In the genomic region with DNA sequence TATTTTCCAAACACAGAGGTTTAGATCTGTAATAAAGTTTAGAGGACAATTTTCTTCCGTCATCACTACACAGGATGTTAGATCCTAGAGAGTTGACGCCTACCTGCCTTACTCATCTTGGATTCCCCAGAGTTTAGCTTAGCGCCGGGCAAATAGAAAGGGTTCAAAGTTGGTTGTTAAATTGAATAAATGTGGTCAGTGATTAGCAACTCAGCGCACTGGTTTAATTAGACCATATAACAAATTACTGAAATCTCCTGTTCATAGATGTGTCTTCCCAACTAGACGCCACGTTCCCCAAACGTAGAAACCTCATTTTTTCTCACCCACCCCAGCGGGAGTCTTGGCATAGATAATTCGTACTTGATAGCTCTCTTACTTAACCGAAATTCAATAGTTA, we compare ENCODE assay signal across 8 cellular contexts. TPM values are rescaled to one million over a fixed set of nuclear protein-coding genes. Genes with fewer than 3 reads are reported as not detected.
DNase-seq lines count a peak whose midpoint lies in the region; ATAC-seq, FAIRE-seq and TF ChIP-seq lines count a peak whose summit lies in the region.

No MANE protein-coding gene starts in this region.

- H4K8ac ChIP-seq in H9 (replicated peaks; ENCODE audit: insufficient read length, low read depth, low read length) = no peak overlapping the region

- H2BK12ac ChIP-seq in H9 (ENCODE audit: insufficient read length, low read depth, low read length) = no peak overlapping the region

- WGBS in H9 (ENCODE audit: extremely low coverage, insufficient read length, low lambda C conversion rate) = no CpG with 5 or more reads among the region's 11 CpGs

- H4K5ac ChIP-seq in H9 (ENCODE audit: insufficient read length, low read depth, low read length) = no peak overlapping the region

- FAIRE-seq in GM12892 (lab: Jason Lieb, UNC) (peak; percentile 38), GM12891 (lab: Jason Lieb, UNC) (no peak)

- peak overlapping the region; percentile 96 for H3K4me3 ChIP-seq in Loucy (ENCODE audit: low read length, poor library complexity, severe bottlenecking)
- H3K4me3 ChIP-seq in right atrium auricular region = peak overlapping the region; percentile 81 to 87
- peak overlapping the region; percentile 97 for H3K4me3 ChIP-seq in retinal pigment epithelial cell (ENCODE audit: low read length)

- H3K9me3 ChIP-seq in H9 (ENCODE audit: control insufficient read depth, low read depth, low read length) (no peaks in the 10 kb centered on the region), Loucy (ENCODE audit: insufficient read depth, low read depth, low read length) (no peaks in the 10 kb centered on the region), right atrium auricular region (no peaks in the 10 kb centered on the region)

- H3K4me1 Mint-ChIP-seq in H9 = peaks cover 46 to 51% of the 10 kb centered on the region in 2 experiments
- peaks cover 18% of the 10 kb centered on the region for H3K4me1 Mint-ChIP-seq in activated T-helper 17 cell treated with anti-CD3 and anti-CD28 coated beads, Interleukin-2, amount 50 U/mL, for 72 hours

- H3K27ac Mint-ChIP-seq in H9 = peak overlapping the region in 2 of 3 experiments; percentile 21 to 95; a peak in 3 of 7 replicates
- peak overlapping the region; percentile 96 for H3K27ac Mint-ChIP-seq in activated T-helper 17 cell treated with anti-CD3 and anti-CD28 coated beads, Interleukin-2, amount 50 U/mL, for 72 hours

- no peaks in the 10 kb centered on the region for H3F3A ChIP-seq in Loucy (ENCODE audit: low read depth)

- H3K4ac ChIP-seq in H9 (ENCODE audit: low read depth, low read length) = no peak overlapping the region

- H3K4me2 ChIP-seq in H9 (ENCODE audit: insufficient read depth, insufficient read length, low read length) (peak overlapping the region; percentile 72), Loucy (ENCODE audit: low read depth, low read length, poor library complexity, severe bottlenecking) (peak overlapping the region; percentile 85)

- H3K79me2 ChIP-seq in H9 (ENCODE audit: insufficient read depth, low read length) (peaks cover 5% of the 10 kb centered on the region; the same call in 1 of the 2 replicates), Loucy (ENCODE audit: insufficient read depth, low read length) (peaks cover 36% of the 10 kb centered on the region)

- H3K9me2 ChIP-seq in Loucy (replicated peaks; ENCODE audit: low read depth, low read length) = no peaks in the 10 kb centered on the region

- peak overlapping the region; percentile 99 to 100 for H3K4me3 Mint-ChIP-seq in H9
- H3K4me3 Mint-ChIP-seq in activated T-helper 17 cell treated with anti-CD3 and anti-CD28 coated beads, Interleukin-2, amount 50 U/mL, for 72 hours = peak overlapping the region; percentile 93

- peaks cover 6% of the 10 kb centered on the region for H3K23me2 ChIP-seq in H9 (ENCODE audit: insufficient read length, low read depth, low read length, poor library complexity, severe bottlenecking)

- H3K56ac ChIP-seq in H9 (ENCODE audit: insufficient read length, low read depth, low read length) = no peak overlapping the region

- peak; percentile 75 for ATAC-seq in activated T-helper 17 cell treated with anti-CD3 and anti-CD28 coated beads, Interleukin-2, amount 50 U/mL, for 72 hours (replicated peaks)

- no peaks in the 10 kb centered on the region for H4K20me1 ChIP-seq in H9 (ENCODE audit: control insufficient read depth, insufficient read depth, insufficient read length)
- peaks cover 29% of the 10 kb centered on the region for H4K20me1 ChIP-seq in Loucy (ENCODE audit: insufficient read depth, low read length, poor library complexity, severe bottlenecking)

- no peak overlapping the region for H2BK5ac ChIP-seq in H9 (ENCODE audit: insufficient read length, low read length)

- H3K14ac ChIP-seq in H9 (ENCODE audit: insufficient read depth, low read length) = no peak overlapping the region

- DNase-seq in GM12892 (ENCODE audit: insufficient read length) = no peak
- DNase-seq in H9 = no peak
- no peak for DNase-seq in right atrium auricular region (ENCODE audit: low spot score)
- no peak for DNase-seq in retinal pigment epithelial cell (ENCODE audit: low read depth)
- DNase-seq in GM12891 (ENCODE audit: insufficient read length, low spot score) = no peak
- no peak for DNase-seq in cortex of kidney (lab: John Stamatoyannopoulos, UW)

- no peak overlapping the region for H3K23ac ChIP-seq in H9 (ENCODE audit: insufficient read length, low read depth, low read length)

- TF ChIP-seq POLR2A in GM12892 (IDR thresholded peaks at IDR 0.05; ENCODE audit: low read depth, low read length) (no peak), GM12891 (IDR thresholded peaks at IDR 0.05; ENCODE audit: low read depth, low read length) (no peak)

- H3K9ac ChIP-seq in H9 (ENCODE audit: extremely low read depth, insufficient read length, low read length) = no peak overlapping the region
- peak overlapping the region; percentile 89 for H3K9ac ChIP-seq in Loucy (ENCODE audit: low read depth, low read length, poor library complexity, severe bottlenecking)

- no peak overlapping the region for H3K18ac ChIP-seq in H9 (ENCODE audit: insufficient read length, low read depth, low read length)

- H3K79me1 ChIP-seq in H9 (ENCODE audit: insufficient read depth, low read depth, low read length, poor library complexity, severe bottlenecking) = peaks cover 2% of the 10 kb centered on the region

- H3K27me3 ChIP-seq in H9 (ENCODE audit: insufficient read depth, low read length) (no peaks in the 10 kb centered on the region), Loucy (ENCODE audit: insufficient read depth, low read length, poor library complexity, severe bottlenecking) (no peaks in the 10 kb centered on the region), right atrium auricular region (no peaks in the 10 kb centered on the region)

- peaks cover 3 to 20% (median 9%) of the 10 kb centered on the region in 3 experiments; a peak in 5 of 7 replicates for H3K36me3 Mint-ChIP-seq in H9 (ENCODE audit: insufficient read depth in 1 of 3, low read depth in 3 of 3)
- H3K36me3 Mint-ChIP-seq in activated T-helper 17 cell treated with anti-CD3 and anti-CD28 coated beads, Interleukin-2, amount 50 U/mL, for 72 hours (ENCODE audit: low read depth) = peaks cover 44% of the 10 kb centered on the region

- H2BK15ac ChIP-seq in H9 (ENCODE audit: low read depth, low read length) = no peak overlapping the region

- H3K27me3 Mint-ChIP-seq in H9 (ENCODE audit: low read depth) = no peaks in the 10 kb centered on the region
- no peaks in the 10 kb centered on the region for H3K27me3 Mint-ChIP-seq in activated T-helper 17 cell treated with anti-CD3 and anti-CD28 coated beads, Interleukin-2, amount 50 U/mL, for 72 hours

- H2BK20ac ChIP-seq in H9 (ENCODE audit: low read depth, low read length, poor library complexity, severe bottlenecking) = no peak overlapping the region

- no peak overlapping the region for H4K91ac ChIP-seq in H9 (ENCODE audit: insufficient read length, low read depth, low read length)

- H3K36me3 ChIP-seq in Loucy (ENCODE audit: insufficient read depth, low read length) (no peaks in the 10 kb centered on the region), right atrium auricular region (no peaks in the 10 kb centered on the region)

- H2AFZ ChIP-seq in H9 (ENCODE audit: low read length) (peak overlapping the region; percentile 27), Loucy (ENCODE audit: low read length) (peak overlapping the region; percentile 97)

- no peak overlapping the region for H2AK5ac ChIP-seq in H9 (ENCODE audit: insufficient read length, low read length)

- H3T11ph ChIP-seq in H9 (ENCODE audit: low read length) = no peak overlapping the region

- no peak overlapping the region for H2BK120ac ChIP-seq in H9 (ENCODE audit: low read depth, low read length, poor library complexity, severe bottlenecking)

- H3K27ac ChIP-seq in H9 (ENCODE audit: insufficient read length, low read depth, low read length) (no peak overlapping the region), right atrium auricular region (peak overlapping the region; percentile 92 to 94)

- H3K9me3 Mint-ChIP-seq in H9 = no peaks in the 10 kb centered on the region
- no peaks in the 10 kb centered on the region for H3K9me3 Mint-ChIP-seq in activated T-helper 17 cell treated with anti-CD3 and anti-CD28 coated beads, Interleukin-2, amount 50 U/mL, for 72 hours

- TF ChIP-seq CTCF in H9 (conservative IDR thresholded peaks at IDR 0.05) = no peak
- TF ChIP-seq CTCF in Loucy (conservative IDR thresholded peaks at IDR 0.05; ENCODE audit: low read length) = no peak
- no peak for TF ChIP-seq CTCF in right atrium auricular region (IDR thresholded peaks at IDR 0.05)
- TF ChIP-seq CTCF in retinal pigment epithelial cell (conservative IDR thresholded peaks at IDR 0.05; ENCODE audit: low read depth, low read length) = no peak

- peaks cover 2% of the 10 kb centered on the region; the same call in 1 of the 2 replicates for H3K4me1 ChIP-seq in H9 (ENCODE audit: insufficient read depth, low read length)
- peaks cover 28% of the 10 kb centered on the region for H3K4me1 ChIP-seq in Loucy (ENCODE audit: insufficient read depth, low read length, poor library complexity, severe bottlenecking)
- H3K4me1 ChIP-seq in right atrium auricular region = peaks cover 0 to 17% of the 10 kb centered on the region in 2 donors

TF ChIP-seq in GM12891, 5 proteins besides CTCF, POLR2A, EP300 and RAD21:
- TF ChIP-seq SPI1 (IDR thresholded peaks at IDR 0.05; ENCODE audit: low read depth, low read length) (no peak), POU2F2 (IDR thresholded peaks at IDR 0.05; ENCODE audit: low read depth, low read length) (no peak), TAF1 (IDR thresholded peaks at IDR 0.05; ENCODE audit: low read depth, low read length) (no peak), POLR2AphosphoS5 (IDR thresholded peaks at IDR 0.05; ENCODE audit: low read depth, low read length) (no peak), PAX5 (IDR thresholded peaks at IDR 0.05; ENCODE audit: insufficient read depth, low read length, severe bottlenecking) (no peak)

RNA-seq across cellular contexts. Expression of gene UFM1, which starts 0.8 kb away (rescaled TPM):
- 54.7 TPM for polyA plus RNA-seq in GM12892 (2012; ENCODE audit: missing spikeins)
- total RNA-seq in H9 (2021) (54.6 and 57.3 TPM in 2 replicates), right atrium auricular region (10 to 100 TPM; 20.7 to 24.0 TPM)
- 10 to 100 TPM; 49.4 to 81.6 TPM for total RNA-seq in activated T-helper 17 cell treated with anti-CD3 and anti-CD28 coated beads, Interleukin-2, amount 50 U/mL, for 72 hours
- 31.8 TPM for polyA plus RNA-seq in GM12891 (2012; ENCODE audit: low read depth, missing spikeins)
